Comparison of ENCODE assay signal across 10 cellular contexts in genomic region chr7:37065779-37066271, GRCh38.
DNase-seq lines count a peak whose midpoint lies in the region; ATAC-seq and TF ChIP-seq lines count a peak whose summit lies in the region.
"Had no signal": no experiment of that assay in that cellular context is flagged by ENCODE, and none has a peak within 500 bp of the region (broad histone marks: within the 10 kb centered on the region; RNA-seq: fewer than 3 reads in every experiment).

No MANE protein-coding gene starts in this region.

- no peak overlapping the region for H3K9ac ChIP-seq in neuronal stem cell (ENCODE audit: low read depth, low read length, poor library complexity)

- no peak overlapping the region for H3K27ac ChIP-seq in neuronal stem cell (replicated peaks; ENCODE audit: low read length)
- H3K27ac ChIP-seq: esophagus muscularis mucosa had no signal

- H3K23ac ChIP-seq in neuronal stem cell (ENCODE audit: low read depth, low read length, poor library complexity), result no peak overlapping the region

- H3K4me3 ChIP-seq in astrocyte of the spinal cord (ENCODE audit: low read depth, low read length), result no peak overlapping the region
- no peak overlapping the region for H3K4me3 ChIP-seq in neuronal stem cell (ENCODE audit: low read length in 2 of 2)
- H3K4me3 ChIP-seq: esophagus muscularis mucosa had no signal

- H3K4me1 ChIP-seq in neuronal stem cell (ENCODE audit: control insufficient read depth in 2 of 2, insufficient read depth in 1 of 2, low read depth in 1 of 2, low read length in 2 of 2), result peaks cover 0 to 9% of the 10 kb centered on the region in 2 donors

- no peak overlapping the region for H3K18ac ChIP-seq in neuronal stem cell (ENCODE audit: low read length)

- H3K9me3 ChIP-seq in neuronal stem cell (replicated peaks in 1 of 2; ENCODE audit: control insufficient read depth in 2 of 2, insufficient read depth in 1 of 2, low read depth in 1 of 2, low read length in 2 of 2), result peaks cover 0 to 3% of the 10 kb centered on the region in 2 donors
- H3K9me3 ChIP-seq: esophagus muscularis mucosa had no signal

- WGBS in neuronal stem cell (ENCODE audit: extremely low coverage in 2 of 2, insufficient read length in 2 of 2, insufficient replicate concordance in 1 of 2), 2 donors, result no CpG with 5 or more reads among the region's 5 CpGs

- no peaks in the 10 kb centered on the region for H3K36me3 ChIP-seq in neuronal stem cell (replicated peaks in 1 of 2; ENCODE audit: control insufficient read depth in 2 of 2, insufficient read depth in 2 of 2, low read length in 2 of 2)
- H3K36me3 ChIP-seq: esophagus muscularis mucosa had no signal

- peak; percentile 19 to 23 for DNase-seq in activated CD4-positive, alpha-beta T cell treated with anti-CD3 and anti-CD28 coated beads for 24 hours (ENCODE audit: low read depth in 2 of 2)
- no peak for DNase-seq in activated CD4-positive, alpha-beta T cell treated with anti-CD3 and anti-CD28 coated beads, Interleukin-2, amount 50 U/mL, for 1 hour
- peak; percentile 28 for DNase-seq in astrocyte of the spinal cord (ENCODE audit: low read depth, low spot score)
- DNase-seq in stimulated activated CD4-positive, alpha-beta T cell treated with anti-CD3 and anti-CD28 coated beads, TNF-alpha, amount 100 ng/mL, for 48 hours (ENCODE audit: low read depth in 3 of 3), result peak; percentile 24 to 33 (median 26)
- DNase-seq in neuronal stem cell (ENCODE audit: low spot score), result no peak
- no peak for DNase-seq in foreskin melanocyte
- DNase-seq: posterior cingulate gyrus had no signal

- H3K4me2 ChIP-seq in neuronal stem cell (ENCODE audit: insufficient read depth, low read length, poor library complexity, severe bottlenecking), result no peak overlapping the region

- no peak overlapping the region for H2BK15ac ChIP-seq in neuronal stem cell (ENCODE audit: low read length)

- no peak overlapping the region for H2BK120ac ChIP-seq in neuronal stem cell (ENCODE audit: low read depth, low read length)

- H3K4ac ChIP-seq in neuronal stem cell (ENCODE audit: low read length), result no peak overlapping the region

- no peak overlapping the region for H2BK12ac ChIP-seq in neuronal stem cell (ENCODE audit: low read length)

- H2AK5ac ChIP-seq in neuronal stem cell (ENCODE audit: low read depth, low read length), result no peak overlapping the region

- no peak overlapping the region for H3K14ac ChIP-seq in neuronal stem cell (ENCODE audit: low read length)

- H3K79me1 ChIP-seq in neuronal stem cell (ENCODE audit: low read depth, low read length), result no peaks in the 10 kb centered on the region

- H3K27me3 ChIP-seq in neuronal stem cell (ENCODE audit: control insufficient read depth in 3 of 3, insufficient read depth in 3 of 3, low read depth in 1 of 3, low read length in 3 of 3), result no peaks in the 10 kb centered on the region
- H3K27me3 ChIP-seq: esophagus muscularis mucosa had no signal

- no peak overlapping the region for H2BK5ac ChIP-seq in neuronal stem cell (ENCODE audit: low read length)

- no peak overlapping the region for H2AFZ ChIP-seq in neuronal stem cell (ENCODE audit: low read length)

- no peak overlapping the region for H4K8ac ChIP-seq in neuronal stem cell (ENCODE audit: low read depth, low read length)

- no peak overlapping the region for H4K91ac ChIP-seq in neuronal stem cell (ENCODE audit: low read depth, low read length, poor library complexity)

- no peak for TF ChIP-seq CTCF in astrocyte of the spinal cord (IDR thresholded peaks at IDR 0.05; ENCODE audit: low read depth, low read length)

- ATAC-seq in HG03378 (IDR thresholded peaks at IDR 0.05; ENCODE audit: unreplicated experiment), result peak; percentile 62
- no peak for ATAC-seq in HG03469 (IDR thresholded peaks at IDR 0.05; ENCODE audit: unreplicated experiment)

- in situ Hi-C loops in astrocyte of the spinal cord (cut with HindIII; ENCODE audit: low sequenced_read_pairs), result no loop called here

Comparison
In these comparisons a context has a peak if more than half of its experiments do, and no peak if none do; other contexts are left out.
1. DNase-seq: peak in activated CD4-positive, alpha-beta T cell treated with anti-CD3 and anti-CD28 coated beads for 24 hours (2 of 2), astrocyte of the spinal cord (single experiment) and stimulated activated CD4-positive, alpha-beta T cell treated with anti-CD3 and anti-CD28 coated beads, TNF-alpha, amount 100 ng/mL, for 48 hours (3 of 3); none in activated CD4-positive, alpha-beta T cell treated with anti-CD3 and anti-CD28 coated beads, Interleukin-2, amount 50 U/mL, for 1 hour (single experiment), neuronal stem cell (single experiment) and foreskin melanocyte (single experiment).